13 cellular contexts compared by ENCODE assay signal in genomic region chr9:16681659-16681990, GRCh38.
"Had no signal": no experiment of that assay in that cellular context is flagged by ENCODE, and none has a peak within 500 bp of the region (broad histone marks: within the 10 kb centered on the region; RNA-seq: fewer than 3 reads in every experiment).

No MANE protein-coding gene starts in this region.

- H3K36me3 Mint-ChIP-seq: activated naive CD4-positive, alpha-beta T cell treated with anti-CD3 and anti-CD28 coated beads, Interleukin-2, amount 50 U/mL, for 72 hours; natural killer cell treated with Interleukin-12 subunit alpha and Interleukin-12 subunit beta and Interleukin-15 and Interleukin-18, amount 100 ng/mL, for 72 hours had no signal

- H3K9me3 Mint-ChIP-seq: natural killer cell treated with Interleukin-12 subunit alpha and Interleukin-12 subunit beta and Interleukin-15 and Interleukin-18, amount 100 ng/mL, for 72 hours had no signal

- H3K4me3 ChIP-seq: dorsolateral prefrontal cortex, left lung, suprapubic skin, uterus had no signal

- H3K4me3 Mint-ChIP-seq: activated T-cell treated with anti-CD3 and anti-CD28 coated beads, Interleukin-2, amount 50 U/mL, for 4 hours; natural killer cell treated with Interleukin-12 subunit alpha and Interleukin-12 subunit beta and Interleukin-15 and Interleukin-18, amount 100 ng/mL, for 72 hours had no signal

- H3K9me3 ChIP-seq: breast epithelium, left lung, suprapubic skin, uterus had no signal

- H3K27ac Mint-ChIP-seq: activated naive CD4-positive, alpha-beta T cell treated with anti-CD3 and anti-CD28 coated beads, Interleukin-2, amount 50 U/mL, for 72 hours; natural killer cell treated with Interleukin-12 subunit alpha and Interleukin-12 subunit beta and Interleukin-15 and Interleukin-18, amount 100 ng/mL, for 72 hours had no signal

- H3K27ac ChIP-seq: dorsolateral prefrontal cortex, foreskin keratinocyte, left lung, suprapubic skin had no signal

- H3K27me3 Mint-ChIP-seq: natural killer cell treated with Interleukin-12 subunit alpha and Interleukin-12 subunit beta and Interleukin-15 and Interleukin-18, amount 100 ng/mL, for 72 hours had no signal

- DNase-seq: activated effector memory CD4-positive, alpha-beta T cell treated with anti-CD3 and anti-CD28 coated beads, Interleukin-2, amount 50 U/mL, for 16 hours; activated T-cell treated with anti-CD3 and anti-CD28 coated beads, Interleukin-2, amount 50 U/mL, for 4 hours; dorsolateral prefrontal cortex; foreskin keratinocyte; head of caudate nucleus; left lung; stimulated activated CD4-positive, alpha-beta T cell treated with anti-CD3 and anti-CD28 coated beads, Interleukin-2, amount 100 ng/mL, for 48 hours; stimulated activated naive CD8-positive, alpha-beta T cell treated with anti-CD3 and anti-CD28 coated beads, Interleukin-15, Interleukin-2, amounts not matched to agents 100 U/mL and 50 U/mL, for 24 hours; uterus had no signal

- H3K36me3 ChIP-seq: breast epithelium, left lung, suprapubic skin, uterus had no signal

- H3K4me1 ChIP-seq: breast epithelium, foreskin keratinocyte, uterus had no signal

- H3K27me3 ChIP-seq: breast epithelium, foreskin keratinocyte, left lung, suprapubic skin, uterus had no signal
